1 cellular context compared by ENCODE assay signal in the genomic region with DNA sequence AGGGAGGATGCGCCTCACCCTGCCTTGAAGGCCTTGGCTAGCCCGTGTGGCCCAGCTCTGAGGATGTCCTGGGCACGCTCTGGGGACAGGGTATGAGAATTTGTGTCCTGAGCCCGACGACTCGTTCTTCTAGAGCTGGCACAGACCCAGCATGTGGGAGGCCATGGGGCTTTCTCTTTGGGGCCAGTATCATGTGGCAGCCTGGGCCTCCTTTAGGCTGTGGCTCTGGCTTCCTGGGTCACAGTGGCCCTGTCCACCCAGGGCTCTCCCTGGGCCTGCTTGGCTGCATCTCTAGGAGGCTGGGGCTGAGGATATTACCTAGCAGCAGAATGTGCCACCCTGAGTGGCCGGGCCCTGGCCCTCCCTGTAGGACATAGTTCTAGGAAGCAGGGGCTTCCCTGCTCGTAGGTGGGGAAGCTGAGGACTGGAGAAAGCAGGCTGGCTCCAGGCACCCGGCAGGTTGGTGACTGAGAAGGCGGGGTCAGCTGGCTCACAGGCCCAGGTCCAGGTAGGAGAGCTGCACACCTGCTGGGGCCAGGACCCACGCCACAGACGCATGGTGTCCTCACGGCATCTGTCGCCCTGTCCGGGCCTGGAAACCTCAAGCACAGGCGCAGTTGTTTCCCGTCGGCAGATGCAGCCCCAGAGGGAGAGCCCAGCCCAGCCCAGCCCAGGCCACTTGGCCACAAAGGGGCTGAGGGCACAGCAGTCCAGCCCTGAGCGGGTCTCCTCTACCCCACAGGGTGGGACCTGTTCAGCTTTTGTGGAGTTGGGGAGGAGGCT.
TF ChIP-seq lines count a peak whose summit lies in the region.

No MANE protein-coding gene starts in this region.

TF ChIP-seq in WTC11, 78 proteins besides CTCF, POLR2A, EP300 and RAD21 (continued from another document):
- TF ChIP-seq, protein P1, sequence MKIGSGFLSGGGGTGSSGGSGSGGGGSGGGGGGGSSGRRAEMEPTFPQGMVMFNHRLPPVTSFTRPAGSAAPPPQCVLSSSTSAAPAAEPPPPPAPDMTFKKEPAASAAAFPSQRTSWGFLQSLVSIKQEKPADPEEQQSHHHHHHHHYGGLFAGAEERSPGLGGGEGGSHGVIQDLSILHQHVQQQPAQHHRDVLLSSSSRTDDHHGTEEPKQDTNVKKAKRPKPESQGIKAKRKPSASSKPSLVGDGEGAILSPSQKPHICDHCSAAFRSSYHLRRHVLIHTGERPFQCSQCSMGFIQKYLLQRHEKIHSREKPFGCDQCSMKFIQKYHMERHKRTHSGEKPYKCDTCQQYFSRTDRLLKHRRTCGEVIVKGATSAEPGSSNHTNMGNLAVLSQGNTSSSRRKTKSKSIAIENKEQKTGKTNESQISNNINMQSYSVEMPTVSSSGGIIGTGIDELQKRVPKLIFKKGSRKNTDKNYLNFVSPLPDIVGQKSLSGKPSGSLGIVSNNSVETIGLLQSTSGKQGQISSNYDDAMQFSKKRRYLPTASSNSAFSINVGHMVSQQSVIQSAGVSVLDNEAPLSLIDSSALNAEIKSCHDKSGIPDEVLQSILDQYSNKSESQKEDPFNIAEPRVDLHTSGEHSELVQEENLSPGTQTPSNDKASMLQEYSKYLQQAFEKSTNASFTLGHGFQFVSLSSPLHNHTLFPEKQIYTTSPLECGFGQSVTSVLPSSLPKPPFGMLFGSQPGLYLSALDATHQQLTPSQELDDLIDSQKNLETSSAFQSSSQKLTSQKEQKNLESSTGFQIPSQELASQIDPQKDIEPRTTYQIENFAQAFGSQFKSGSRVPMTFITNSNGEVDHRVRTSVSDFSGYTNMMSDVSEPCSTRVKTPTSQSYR (CRISPR knock-in tag; IDR thresholded peaks at IDR 0.05) = no peak
- TF ChIP-seq, protein P2, sequence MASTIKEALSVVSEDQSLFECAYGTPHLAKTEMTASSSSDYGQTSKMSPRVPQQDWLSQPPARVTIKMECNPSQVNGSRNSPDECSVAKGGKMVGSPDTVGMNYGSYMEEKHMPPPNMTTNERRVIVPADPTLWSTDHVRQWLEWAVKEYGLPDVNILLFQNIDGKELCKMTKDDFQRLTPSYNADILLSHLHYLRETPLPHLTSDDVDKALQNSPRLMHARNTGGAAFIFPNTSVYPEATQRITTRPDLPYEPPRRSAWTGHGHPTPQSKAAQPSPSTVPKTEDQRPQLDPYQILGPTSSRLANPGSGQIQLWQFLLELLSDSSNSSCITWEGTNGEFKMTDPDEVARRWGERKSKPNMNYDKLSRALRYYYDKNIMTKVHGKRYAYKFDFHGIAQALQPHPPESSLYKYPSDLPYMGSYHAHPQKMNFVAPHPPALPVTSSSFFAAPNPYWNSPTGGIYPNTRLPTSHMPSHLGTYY (CRISPR knock-in tag; IDR thresholded peaks at IDR 0.05) = no peak
- no peak for TF ChIP-seq NFE2L1 (CRISPR knock-in tag; IDR thresholded peaks at IDR 0.05)
- TF ChIP-seq OVOL2 (CRISPR knock-in tag; IDR thresholded peaks at IDR 0.05; ENCODE audit: borderline replicate concordance) = no peak
- TF ChIP-seq SOX15 (CRISPR knock-in tag; IDR thresholded peaks at IDR 0.05) = no peak
- no peak for TF ChIP-seq RORB (CRISPR knock-in tag; IDR thresholded peaks at IDR 0.05)
- TF ChIP-seq, protein P3, sequence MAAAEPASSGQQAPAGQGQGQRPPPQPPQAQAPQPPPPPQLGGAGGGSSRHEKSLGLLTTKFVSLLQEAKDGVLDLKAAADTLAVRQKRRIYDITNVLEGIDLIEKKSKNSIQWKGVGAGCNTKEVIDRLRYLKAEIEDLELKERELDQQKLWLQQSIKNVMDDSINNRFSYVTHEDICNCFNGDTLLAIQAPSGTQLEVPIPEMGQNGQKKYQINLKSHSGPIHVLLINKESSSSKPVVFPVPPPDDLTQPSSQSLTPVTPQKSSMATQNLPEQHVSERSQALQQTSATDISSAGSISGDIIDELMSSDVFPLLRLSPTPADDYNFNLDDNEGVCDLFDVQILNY (CRISPR knock-in tag; IDR thresholded peaks at IDR 0.05) = no peak
